In the genomic region with DNA sequence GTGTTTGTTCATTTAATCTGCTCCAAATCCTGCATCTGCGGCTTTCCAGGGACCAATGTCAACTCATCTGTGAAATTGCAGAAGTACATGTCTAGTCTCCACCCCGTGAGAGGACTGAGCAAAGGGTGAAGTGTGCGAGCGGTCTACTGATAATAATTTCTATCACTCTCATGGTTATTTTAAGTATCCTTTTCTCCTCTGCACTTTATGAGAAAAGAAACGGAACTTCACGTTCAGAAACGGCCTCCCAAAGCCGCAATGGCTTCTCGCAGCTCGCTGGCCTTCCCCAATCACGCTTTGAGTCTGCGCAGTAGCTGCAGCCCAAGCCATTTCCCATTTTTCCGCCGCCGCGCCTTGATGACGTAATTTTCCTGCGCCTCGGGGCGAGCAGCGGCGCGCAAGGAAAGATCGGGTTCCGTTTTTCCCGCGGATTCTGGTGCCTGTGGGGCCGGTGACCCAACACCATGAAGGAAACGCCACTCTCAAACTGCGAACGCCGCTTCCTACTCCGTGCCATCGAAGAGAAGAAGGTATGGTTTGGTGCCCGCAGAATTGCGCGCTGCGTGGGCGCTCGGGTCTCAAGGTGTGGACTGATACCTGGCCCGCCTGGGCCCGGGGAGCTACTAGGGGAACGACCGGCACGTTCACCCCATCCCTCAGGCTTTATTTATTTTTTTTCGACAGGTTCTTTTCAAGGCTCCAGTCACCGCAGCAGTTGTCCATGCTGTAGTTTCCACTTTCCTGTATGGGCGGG, we compare ENCODE assay signal across 1 cellular context.
A peak's percentile ranks its signal among the peaks of the same experiment; 100 is the strongest.
TF ChIP-seq lines count a peak whose summit lies in the region.

A gene with protein sequence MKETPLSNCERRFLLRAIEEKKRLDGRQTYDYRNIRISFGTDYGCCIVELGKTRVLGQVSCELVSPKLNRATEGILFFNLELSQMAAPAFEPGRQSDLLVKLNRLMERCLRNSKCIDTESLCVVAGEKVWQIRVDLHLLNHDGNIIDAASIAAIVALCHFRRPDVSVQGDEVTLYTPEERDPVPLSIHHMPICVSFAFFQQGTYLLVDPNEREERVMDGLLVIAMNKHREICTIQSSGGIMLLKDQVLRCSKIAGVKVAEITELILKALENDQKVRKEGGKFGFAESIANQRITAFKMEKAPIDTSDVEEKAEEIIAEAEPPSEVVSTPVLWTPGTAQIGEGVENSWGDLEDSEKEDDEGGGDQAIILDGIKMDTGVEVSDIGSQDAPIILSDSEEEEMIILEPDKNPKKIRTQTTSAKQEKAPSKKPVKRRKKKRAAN (plus strand): TSS at position 363 of the 754 bp plus-strand sequence. CDS start 102 bp downstream, at position 465.

TF ChIP-seq in HepG2, 621 proteins besides CTCF, POLR2A, EP300 and RAD21 (continued from another document and continues in another):
- TF ChIP-seq, protein P1, sequence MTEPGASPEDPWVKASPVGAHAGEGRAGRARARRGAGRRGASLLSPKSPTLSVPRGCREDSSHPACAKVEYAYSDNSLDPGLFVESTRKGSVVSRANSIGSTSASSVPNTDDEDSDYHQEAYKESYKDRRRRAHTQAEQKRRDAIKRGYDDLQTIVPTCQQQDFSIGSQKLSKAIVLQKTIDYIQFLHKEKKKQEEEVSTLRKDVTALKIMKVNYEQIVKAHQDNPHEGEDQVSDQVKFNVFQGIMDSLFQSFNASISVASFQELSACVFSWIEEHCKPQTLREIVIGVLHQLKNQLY (CRISPR knock-in tag; IDR thresholded peaks at IDR 0.05) = peak; percentile 35; the same call in 1 of the 2 replicates
- 0 out of 2 replicates have a peak, but pooled peaks have one; percentile 43 for TF ChIP-seq ZNF552 (CRISPR knock-in tag; IDR thresholded peaks at IDR 0.05; ENCODE audit: borderline replicate concordance)
- peak; percentile 48; the same call in 1 of the 2 replicates for TF ChIP-seq FOSL2 (CRISPR knock-in tag; IDR thresholded peaks at IDR 0.05)
- no peak for TF ChIP-seq ZNF484 (CRISPR knock-in tag; IDR thresholded peaks at IDR 0.05; ENCODE audit: borderline replicate concordance, low read depth)
- no peak for TF ChIP-seq U2AF1 (optimal IDR thresholded peaks at IDR 0.05; ENCODE audit: low read depth, low read length)
- TF ChIP-seq, protein P2, sequence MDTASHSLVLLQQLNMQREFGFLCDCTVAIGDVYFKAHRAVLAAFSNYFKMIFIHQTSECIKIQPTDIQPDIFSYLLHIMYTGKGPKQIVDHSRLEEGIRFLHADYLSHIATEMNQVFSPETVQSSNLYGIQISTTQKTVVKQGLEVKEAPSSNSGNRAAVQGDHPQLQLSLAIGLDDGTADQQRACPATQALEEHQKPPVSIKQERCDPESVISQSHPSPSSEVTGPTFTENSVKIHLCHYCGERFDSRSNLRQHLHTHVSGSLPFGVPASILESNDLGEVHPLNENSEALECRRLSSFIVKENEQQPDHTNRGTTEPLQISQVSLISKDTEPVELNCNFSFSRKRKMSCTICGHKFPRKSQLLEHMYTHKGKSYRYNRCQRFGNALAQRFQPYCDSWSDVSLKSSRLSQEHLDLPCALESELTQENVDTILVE (CRISPR knock-in tag; IDR thresholded peaks at IDR 0.05) = no peak; the same call in none of the 2 replicates
- peak; percentile 41; the same call in 1 of the 2 replicates for TF ChIP-seq TBX2 (CRISPR knock-in tag; IDR thresholded peaks at IDR 0.05; ENCODE audit: borderline replicate concordance)
- peak; percentile 99 for TF ChIP-seq KAT8 (CRISPR knock-in tag; IDR thresholded peaks at IDR 0.05)
- peak; percentile 89; the same call in 1 of the 2 replicates for TF ChIP-seq NKX3-1 (CRISPR knock-in tag; IDR thresholded peaks at IDR 0.05)
- TF ChIP-seq, protein P3, sequence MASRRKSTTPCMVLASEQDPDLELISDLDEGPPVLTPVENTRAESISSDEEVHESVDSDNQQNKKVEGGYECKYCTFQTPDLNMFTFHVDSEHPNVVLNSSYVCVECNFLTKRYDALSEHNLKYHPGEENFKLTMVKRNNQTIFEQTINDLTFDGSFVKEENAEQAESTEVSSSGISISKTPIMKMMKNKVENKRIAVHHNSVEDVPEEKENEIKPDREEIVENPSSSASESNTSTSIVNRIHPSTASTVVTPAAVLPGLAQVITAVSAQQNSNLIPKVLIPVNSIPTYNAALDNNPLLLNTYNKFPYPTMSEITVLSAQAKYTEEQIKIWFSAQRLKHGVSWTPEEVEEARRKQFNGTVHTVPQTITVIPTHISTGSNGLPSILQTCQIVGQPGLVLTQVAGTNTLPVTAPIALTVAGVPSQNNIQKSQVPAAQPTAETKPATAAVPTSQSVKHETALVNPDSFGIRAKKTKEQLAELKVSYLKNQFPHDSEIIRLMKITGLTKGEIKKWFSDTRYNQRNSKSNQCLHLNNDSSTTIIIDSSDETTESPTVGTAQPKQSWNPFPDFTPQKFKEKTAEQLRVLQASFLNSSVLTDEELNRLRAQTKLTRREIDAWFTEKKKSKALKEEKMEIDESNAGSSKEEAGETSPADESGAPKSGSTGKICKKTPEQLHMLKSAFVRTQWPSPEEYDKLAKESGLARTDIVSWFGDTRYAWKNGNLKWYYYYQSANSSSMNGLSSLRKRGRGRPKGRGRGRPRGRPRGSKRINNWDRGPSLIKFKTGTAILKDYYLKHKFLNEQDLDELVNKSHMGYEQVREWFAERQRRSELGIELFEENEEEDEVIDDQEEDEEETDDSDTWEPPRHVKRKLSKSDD (CRISPR knock-in tag; IDR thresholded peaks at IDR 0.05; ENCODE audit: low read depth) = peak; percentile 90
- peak; percentile 77; the same call in 1 of the 2 replicates for TF ChIP-seq ZBTB38 (CRISPR knock-in tag; IDR thresholded peaks at IDR 0.05)
- TF ChIP-seq RELA (CRISPR knock-in tag; IDR thresholded peaks at IDR 0.05) = no peak
- no peak for TF ChIP-seq AGO2 (optimal IDR thresholded peaks at IDR 0.05; ENCODE audit: low read depth, low read length)
- no peak for TF ChIP-seq ZNF644 (CRISPR knock-in tag; IDR thresholded peaks at IDR 0.05; ENCODE audit: low read depth)
- peak; percentile 92; the same call in 1 of the 2 replicates for TF ChIP-seq ZFP36L2 (CRISPR knock-in tag; IDR thresholded peaks at IDR 0.05)
- TF ChIP-seq GLI4 (CRISPR knock-in tag; IDR thresholded peaks at IDR 0.05; ENCODE audit: borderline replicate concordance) = 0 out of 2 replicates have a peak, but pooled peaks have one; percentile 58
- no peak for TF ChIP-seq NCOA5 (CRISPR knock-in tag; IDR thresholded peaks at IDR 0.05)
- TF ChIP-seq FOSL1 (CRISPR knock-in tag; IDR thresholded peaks at IDR 0.05; ENCODE audit: borderline replicate concordance) = no peak
- peak; percentile 54; the same call in 1 of the 2 replicates for TF ChIP-seq ARNTL (CRISPR knock-in tag; IDR thresholded peaks at IDR 0.05)
- no peak for TF ChIP-seq ZFAT (CRISPR knock-in tag; conservative IDR thresholded peaks at IDR 0.05)
- TF ChIP-seq TOE1 (CRISPR knock-in tag; IDR thresholded peaks at IDR 0.05) = no peak
- TF ChIP-seq SMARCE1 (IDR thresholded peaks at IDR 0.05; ENCODE audit: borderline replicate concordance) = no peak
- TF ChIP-seq, protein P4, sequence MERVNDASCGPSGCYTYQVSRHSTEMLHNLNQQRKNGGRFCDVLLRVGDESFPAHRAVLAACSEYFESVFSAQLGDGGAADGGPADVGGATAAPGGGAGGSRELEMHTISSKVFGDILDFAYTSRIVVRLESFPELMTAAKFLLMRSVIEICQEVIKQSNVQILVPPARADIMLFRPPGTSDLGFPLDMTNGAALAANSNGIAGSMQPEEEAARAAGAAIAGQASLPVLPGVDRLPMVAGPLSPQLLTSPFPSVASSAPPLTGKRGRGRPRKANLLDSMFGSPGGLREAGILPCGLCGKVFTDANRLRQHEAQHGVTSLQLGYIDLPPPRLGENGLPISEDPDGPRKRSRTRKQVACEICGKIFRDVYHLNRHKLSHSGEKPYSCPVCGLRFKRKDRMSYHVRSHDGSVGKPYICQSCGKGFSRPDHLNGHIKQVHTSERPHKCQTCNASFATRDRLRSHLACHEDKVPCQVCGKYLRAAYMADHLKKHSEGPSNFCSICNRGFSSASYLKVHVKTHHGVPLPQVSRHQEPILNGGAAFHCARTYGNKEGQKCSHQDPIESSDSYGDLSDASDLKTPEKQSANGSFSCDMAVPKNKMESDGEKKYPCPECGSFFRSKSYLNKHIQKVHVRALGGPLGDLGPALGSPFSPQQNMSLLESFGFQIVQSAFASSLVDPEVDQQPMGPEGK (CRISPR knock-in tag; IDR thresholded peaks at IDR 0.05) = no peak
- TF ChIP-seq, protein P5, sequence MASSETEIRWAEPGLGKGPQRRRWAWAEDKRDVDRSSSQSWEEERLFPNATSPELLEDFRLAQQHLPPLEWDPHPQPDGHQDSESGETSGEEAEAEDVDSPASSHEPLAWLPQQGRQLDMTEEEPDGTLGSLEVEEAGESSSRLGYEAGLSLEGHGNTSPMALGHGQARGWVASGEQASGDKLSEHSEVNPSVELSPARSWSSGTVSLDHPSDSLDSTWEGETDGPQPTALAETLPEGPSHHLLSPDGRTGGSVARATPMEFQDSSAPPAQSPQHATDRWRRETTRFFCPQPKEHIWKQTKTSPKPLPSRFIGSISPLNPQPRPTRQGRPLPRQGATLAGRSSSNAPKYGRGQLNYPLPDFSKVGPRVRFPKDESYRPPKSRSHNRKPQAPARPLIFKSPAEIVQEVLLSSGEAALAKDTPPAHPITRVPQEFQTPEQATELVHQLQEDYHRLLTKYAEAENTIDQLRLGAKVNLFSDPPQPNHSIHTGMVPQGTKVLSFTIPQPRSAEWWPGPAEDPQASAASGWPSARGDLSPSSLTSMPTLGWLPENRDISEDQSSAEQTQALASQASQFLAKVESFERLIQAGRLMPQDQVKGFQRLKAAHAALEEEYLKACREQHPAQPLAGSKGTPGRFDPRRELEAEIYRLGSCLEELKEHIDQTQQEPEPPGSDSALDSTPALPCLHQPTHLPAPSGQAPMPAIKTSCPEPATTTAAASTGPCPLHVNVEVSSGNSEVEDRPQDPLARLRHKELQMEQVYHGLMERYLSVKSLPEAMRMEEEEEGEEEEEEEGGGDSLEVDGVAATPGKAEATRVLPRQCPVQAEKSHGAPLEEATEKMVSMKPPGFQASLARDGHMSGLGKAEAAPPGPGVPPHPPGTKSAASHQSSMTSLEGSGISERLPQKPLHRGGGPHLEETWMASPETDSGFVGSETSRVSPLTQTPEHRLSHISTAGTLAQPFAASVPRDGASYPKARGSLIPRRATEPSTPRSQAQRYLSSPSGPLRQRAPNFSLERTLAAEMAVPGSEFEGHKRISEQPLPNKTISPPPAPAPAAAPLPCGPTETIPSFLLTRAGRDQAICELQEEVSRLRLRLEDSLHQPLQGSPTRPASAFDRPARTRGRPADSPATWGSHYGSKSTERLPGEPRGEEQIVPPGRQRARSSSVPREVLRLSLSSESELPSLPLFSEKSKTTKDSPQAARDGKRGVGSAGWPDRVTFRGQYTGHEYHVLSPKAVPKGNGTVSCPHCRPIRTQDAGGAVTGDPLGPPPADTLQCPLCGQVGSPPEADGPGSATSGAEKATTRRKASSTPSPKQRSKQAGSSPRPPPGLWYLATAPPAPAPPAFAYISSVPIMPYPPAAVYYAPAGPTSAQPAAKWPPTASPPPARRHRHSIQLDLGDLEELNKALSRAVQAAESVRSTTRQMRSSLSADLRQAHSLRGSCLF (CRISPR knock-in tag; IDR thresholded peaks at IDR 0.05; ENCODE audit: borderline replicate concordance) = no peak
- TF ChIP-seq HOXA7 (CRISPR knock-in tag; IDR thresholded peaks at IDR 0.05) = no peak
- TF ChIP-seq, protein P6, sequence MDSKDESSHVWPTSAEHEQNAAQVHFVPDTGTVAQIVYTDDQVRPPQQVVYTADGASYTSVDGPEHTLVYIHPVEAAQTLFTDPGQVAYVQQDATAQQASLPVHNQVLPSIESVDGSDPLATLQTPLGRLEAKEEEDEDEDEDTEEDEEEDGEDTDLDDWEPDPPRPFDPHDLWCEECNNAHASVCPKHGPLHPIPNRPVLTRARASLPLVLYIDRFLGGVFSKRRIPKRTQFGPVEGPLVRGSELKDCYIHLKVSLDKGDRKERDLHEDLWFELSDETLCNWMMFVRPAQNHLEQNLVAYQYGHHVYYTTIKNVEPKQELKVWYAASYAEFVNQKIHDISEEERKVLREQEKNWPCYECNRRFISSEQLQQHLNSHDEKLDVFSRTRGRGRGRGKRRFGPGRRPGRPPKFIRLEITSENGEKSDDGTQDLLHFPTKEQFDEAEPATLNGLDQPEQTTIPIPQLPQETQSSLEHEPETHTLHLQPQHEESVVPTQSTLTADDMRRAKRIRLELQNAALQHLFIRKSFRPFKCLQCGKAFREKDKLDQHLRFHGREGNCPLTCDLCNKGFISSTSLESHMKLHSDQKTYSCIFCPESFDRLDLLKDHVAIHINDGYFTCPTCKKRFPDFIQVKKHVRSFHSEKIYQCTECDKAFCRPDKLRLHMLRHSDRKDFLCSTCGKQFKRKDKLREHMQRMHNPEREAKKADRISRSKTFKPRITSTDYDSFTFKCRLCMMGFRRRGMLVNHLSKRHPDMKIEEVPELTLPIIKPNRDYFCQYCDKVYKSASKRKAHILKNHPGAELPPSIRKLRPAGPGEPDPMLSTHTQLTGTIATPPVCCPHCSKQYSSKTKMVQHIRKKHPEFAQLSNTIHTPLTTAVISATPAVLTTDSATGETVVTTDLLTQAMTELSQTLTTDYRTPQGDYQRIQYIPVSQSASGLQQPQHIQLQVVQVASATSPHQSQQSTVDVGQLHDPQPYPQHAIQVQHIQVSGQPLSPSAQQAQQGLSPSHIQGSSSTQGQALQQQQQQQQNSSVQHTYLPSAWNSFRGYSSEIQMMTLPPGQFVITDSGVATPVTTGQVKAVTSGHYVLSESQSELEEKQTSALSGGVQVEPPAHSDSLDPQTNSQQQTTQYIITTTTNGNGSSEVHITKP (CRISPR knock-in tag; IDR thresholded peaks at IDR 0.05; ENCODE audit: low read depth) = peak; percentile 26; the same call in 1 of the 2 replicates
